2 cellular contexts compared by ENCODE assay signal in the genomic region with DNA sequence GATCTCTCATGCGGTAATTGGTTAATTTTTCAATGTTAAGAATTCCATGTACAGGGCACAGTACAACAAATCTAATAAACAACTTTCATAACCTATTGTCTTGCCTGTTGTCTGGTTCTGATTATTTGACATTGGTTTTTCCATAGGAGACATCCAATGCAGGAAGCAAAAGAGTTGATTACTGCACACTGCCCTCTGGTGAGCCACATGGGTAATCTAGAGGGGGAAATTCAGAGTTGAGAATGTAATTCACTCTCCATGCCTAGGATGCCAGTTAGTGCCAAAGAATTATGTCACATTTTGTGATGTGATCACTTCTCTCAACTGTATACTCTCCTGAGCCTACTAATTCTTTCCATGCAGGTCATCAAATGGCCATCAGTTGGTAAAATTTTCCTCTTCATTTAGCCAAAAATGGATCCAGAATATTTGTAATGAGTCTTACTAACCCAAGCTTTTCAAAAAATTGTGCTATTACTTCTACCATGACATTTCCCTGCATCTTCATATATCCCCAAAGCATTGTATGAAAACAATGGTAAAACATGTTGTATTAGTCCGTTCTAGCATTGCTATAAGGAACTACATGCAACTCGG.
TF ChIP-seq lines count a peak whose summit lies in the region.

No MANE protein-coding gene starts in this region.

TF ChIP-seq in HCT116, 20 proteins besides CTCF, POLR2A, EP300 and RAD21:
- TF ChIP-seq YY1 (IDR thresholded peaks at IDR 0.05; ENCODE audit: extremely low read depth, insufficient replicate concordance, low read depth, low read length): no peak
- TF ChIP-seq ZFX (IDR thresholded peaks at IDR 0.05): no peak
- no peak for TF ChIP-seq EGR1 (IDR thresholded peaks at IDR 0.05; ENCODE audit: low read depth)
- TF ChIP-seq EZH2phosphoT487 (IDR thresholded peaks at IDR 0.05; ENCODE audit: borderline replicate concordance): no peak
- TF ChIP-seq, protein P1, sequence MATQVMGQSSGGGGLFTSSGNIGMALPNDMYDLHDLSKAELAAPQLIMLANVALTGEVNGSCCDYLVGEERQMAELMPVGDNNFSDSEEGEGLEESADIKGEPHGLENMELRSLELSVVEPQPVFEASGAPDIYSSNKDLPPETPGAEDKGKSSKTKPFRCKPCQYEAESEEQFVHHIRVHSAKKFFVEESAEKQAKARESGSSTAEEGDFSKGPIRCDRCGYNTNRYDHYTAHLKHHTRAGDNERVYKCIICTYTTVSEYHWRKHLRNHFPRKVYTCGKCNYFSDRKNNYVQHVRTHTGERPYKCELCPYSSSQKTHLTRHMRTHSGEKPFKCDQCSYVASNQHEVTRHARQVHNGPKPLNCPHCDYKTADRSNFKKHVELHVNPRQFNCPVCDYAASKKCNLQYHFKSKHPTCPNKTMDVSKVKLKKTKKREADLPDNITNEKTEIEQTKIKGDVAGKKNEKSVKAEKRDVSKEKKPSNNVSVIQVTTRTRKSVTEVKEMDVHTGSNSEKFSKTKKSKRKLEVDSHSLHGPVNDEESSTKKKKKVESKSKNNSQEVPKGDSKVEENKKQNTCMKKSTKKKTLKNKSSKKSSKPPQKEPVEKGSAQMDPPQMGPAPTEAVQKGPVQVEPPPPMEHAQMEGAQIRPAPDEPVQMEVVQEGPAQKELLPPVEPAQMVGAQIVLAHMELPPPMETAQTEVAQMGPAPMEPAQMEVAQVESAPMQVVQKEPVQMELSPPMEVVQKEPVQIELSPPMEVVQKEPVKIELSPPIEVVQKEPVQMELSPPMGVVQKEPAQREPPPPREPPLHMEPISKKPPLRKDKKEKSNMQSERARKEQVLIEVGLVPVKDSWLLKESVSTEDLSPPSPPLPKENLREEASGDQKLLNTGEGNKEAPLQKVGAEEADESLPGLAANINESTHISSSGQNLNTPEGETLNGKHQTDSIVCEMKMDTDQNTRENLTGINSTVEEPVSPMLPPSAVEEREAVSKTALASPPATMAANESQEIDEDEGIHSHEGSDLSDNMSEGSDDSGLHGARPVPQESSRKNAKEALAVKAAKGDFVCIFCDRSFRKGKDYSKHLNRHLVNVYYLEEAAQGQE (IDR thresholded peaks at IDR 0.05; ENCODE audit: low read depth): no peak
- TF ChIP-seq CEBPB (IDR thresholded peaks at IDR 0.05; ENCODE audit: low read depth): no peak
- no peak for TF ChIP-seq EZH2 (IDR thresholded peaks at IDR 0.05)

TF ChIP-seq in endothelial cell of umbilical vein, 7 proteins besides CTCF, POLR2A, EP300 and RAD21:
- TF ChIP-seq JUN (IDR thresholded peaks at IDR 0.05; ENCODE audit: borderline replicate concordance, insufficient read depth, insufficient read length, low read depth): no peak
- TF ChIP-seq FOS (IDR thresholded peaks at IDR 0.05; ENCODE audit: borderline replicate concordance, insufficient read depth, low read length): no peak
- no peak for TF ChIP-seq EZH2 (IDR thresholded peaks at IDR 0.05; ENCODE audit: borderline replicate concordance, low read depth, low read length, severe bottlenecking)
- TF ChIP-seq, protein P2, sequence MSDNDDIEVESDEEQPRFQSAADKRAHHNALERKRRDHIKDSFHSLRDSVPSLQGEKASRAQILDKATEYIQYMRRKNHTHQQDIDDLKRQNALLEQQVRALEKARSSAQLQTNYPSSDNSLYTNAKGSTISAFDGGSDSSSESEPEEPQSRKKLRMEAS (IDR thresholded peaks at IDR 0.05; ENCODE audit: insufficient read depth, insufficient read length): no peak
- no peak for TF ChIP-seq MYC (IDR thresholded peaks at IDR 0.05; ENCODE audit: low read depth, low read length)
- TF ChIP-seq GATA2 (IDR thresholded peaks at IDR 0.05; ENCODE audit: insufficient read depth, insufficient read length, low read depth, low read length): no peak
- TF ChIP-seq POLR2AphosphoS5 (IDR thresholded peaks at IDR 0.05; ENCODE audit: insufficient read depth, low read depth, low read length): no peak
TF ChIP-seq in endothelial cell of umbilical vein: peak in this region for 0.
